ENCODE assay signal across 14 cellular contexts in genomic region chr1:31961536-31961935, GRCh38. TPM values are rescaled to one million over a fixed set of nuclear protein-coding genes. Genes with fewer than 3 reads are reported as not detected.
A peak's percentile ranks its signal among the peaks of the same experiment; 100 is the strongest.
DNase-seq lines count a peak whose midpoint lies in the region; ATAC-seq and TF ChIP-seq lines count a peak whose summit lies in the region.
"Had no signal": no experiment of that assay in that cellular context is flagged by ENCODE, and none has a peak within 500 bp of the region (broad histone marks: within the 10 kb centered on the region; RNA-seq: fewer than 3 reads in every experiment).

No MANE protein-coding gene starts in this region.

- no peaks in the 10 kb centered on the region for H3K79me2 ChIP-seq in osteoblast (ENCODE audit: insufficient read depth, low read length)

- H3K4me1 ChIP-seq in osteoblast (ENCODE audit: insufficient read depth, low read length) (peaks cover under 1% of the 10 kb centered on the region), aorta (ENCODE audit: control insufficient read depth in 1 of 2, insufficient read depth in 2 of 2, low read length in 2 of 2) (no peaks in the 10 kb centered on the region), stomach (peaks cover 14 to 51% (median 15%) of the 10 kb centered on the region in 4 donors)

- H3K27me3 ChIP-seq in osteoblast (ENCODE audit: insufficient read depth, low read length) (no peaks in the 10 kb centered on the region), aorta (ENCODE audit: control insufficient read depth in 1 of 2, insufficient read depth in 2 of 2, low read length in 1 of 2) (no peaks in the 10 kb centered on the region), stomach (no peaks in the 10 kb centered on the region)
- H3K27me3 ChIP-seq: brain microvascular endothelial cell, dorsolateral prefrontal cortex, vagina had no signal

- H2AFZ ChIP-seq in osteoblast (ENCODE audit: low read length): peak overlapping the region; percentile 54

- H3K4me3 Mint-ChIP-seq in activated CD4-positive, alpha-beta memory T cell treated with anti-CD3 and anti-CD28 coated beads, Interleukin-2, amount 10 ng/mL, durations not matched to agents 7 days and 5 days: no peak overlapping the region
- H3K4me3 Mint-ChIP-seq in activated CD4-positive, alpha-beta memory T cell treated with anti-CD3 and anti-CD28 coated beads for 36 hours: no peak overlapping the region

- H3K27ac Mint-ChIP-seq in activated CD4-positive, alpha-beta memory T cell treated with anti-CD3 and anti-CD28 coated beads, Interleukin-2, amount 10 ng/mL, durations not matched to agents 7 days and 5 days: peak overlapping the region; percentile 64
- H3K27ac Mint-ChIP-seq in activated CD4-positive, alpha-beta memory T cell treated with anti-CD3 and anti-CD28 coated beads for 36 hours: no peak overlapping the region
- peak overlapping the region; percentile 33 to 68 for H3K27ac Mint-ChIP-seq in activated naive CD4-positive, alpha-beta T cell treated with anti-CD3 and anti-CD28 coated beads, Interleukin-2, amount 50 U/mL, for 72 hours

- no peak overlapping the region for H3K4me3 ChIP-seq in osteoblast (ENCODE audit: insufficient read depth, low read length)
- H3K4me3 ChIP-seq in aorta (ENCODE audit: low read length in 2 of 2): no peak overlapping the region
- no peak overlapping the region for H3K4me3 ChIP-seq in stomach
- H3K4me3 ChIP-seq: dorsolateral prefrontal cortex, vagina had no signal

- intact Hi-C loops in activated CD4-positive, alpha-beta memory T cell treated with anti-CD3 and anti-CD28 coated beads for 36 hours (cut with micrococcal nuclease): loop anchor here (5.0 kb wide), 1 partner anchor 129 kb away; no protein-coding TSS in a partner anchor
- intact Hi-C loops in aorta (cut with DNase I): loop anchor here (5.0 to 10.0 kb wide), 4 partner anchors 34 to 297 kb away; partner anchors contain the start of gene SPOCD1 (in 1 of the 2)
- intact Hi-C loops in stomach (cut with DNase I; ENCODE audit: low total_unique reads): loop anchor here (10.0 kb wide), 1 partner anchor 147 kb away; the partner anchor contains the start of gene SPOCD1

- no peak for TF ChIP-seq POLR2A in stomach (IDR thresholded peaks at IDR 0.05)

- no peaks in the 10 kb centered on the region for H3K36me3 Mint-ChIP-seq in activated CD4-positive, alpha-beta memory T cell treated with anti-CD3 and anti-CD28 coated beads, Interleukin-2, amount 10 ng/mL, durations not matched to agents 7 days and 5 days (ENCODE audit: low read depth)
- no peaks in the 10 kb centered on the region for H3K36me3 Mint-ChIP-seq in activated CD4-positive, alpha-beta memory T cell treated with anti-CD3 and anti-CD28 coated beads for 36 hours
- H3K36me3 Mint-ChIP-seq in activated naive CD4-positive, alpha-beta T cell treated with anti-CD3 and anti-CD28 coated beads, Interleukin-2, amount 50 U/mL, for 72 hours: no peaks in the 10 kb centered on the region

- H3K4me2 ChIP-seq in osteoblast (ENCODE audit: insufficient read depth, low read length): no peak overlapping the region

- no peak for TF ChIP-seq CTCF in osteoblast (IDR thresholded peaks at IDR 0.05; ENCODE audit: extremely low read depth, low read depth, low read length)
- TF ChIP-seq CTCF in stomach (IDR thresholded peaks at IDR 0.05): no peak

- no peak for DNase-seq in activated CD4-positive, alpha-beta memory T cell treated with anti-CD3 and anti-CD28 coated beads, Interleukin-2, amount 10 ng/mL, durations not matched to agents 7 days and 5 days
- no peak for DNase-seq in activated CD4-positive, alpha-beta memory T cell treated with anti-CD3 and anti-CD28 coated beads for 36 hours
- no peak for DNase-seq in activated naive CD4-positive, alpha-beta T cell treated with anti-CD3 and anti-CD28 coated beads, Interleukin-2, amount 50 U/mL, for 72 hours (ENCODE audit: low spot score in 2 of 2)
- DNase-seq in osteoblast (ENCODE audit: insufficient read length, low spot score, missing footprints) (no peak), aorta (no peak), stomach (no peak), DMS 273 treated with DMSO at 0.1 percent for 48 hours (lab: John Stamatoyannopoulos, UW) (no peak)
- DNase-seq: brain microvascular endothelial cell, dorsolateral prefrontal cortex, left ventricle myocardium superior, MM.1S had no signal

- H3K36me3 ChIP-seq in KOPT-K1 (ENCODE audit: insufficient read depth, low read length): no peaks in the 10 kb centered on the region
- no peaks in the 10 kb centered on the region for H3K36me3 ChIP-seq in osteoblast (ENCODE audit: insufficient read depth, low read length)
- no peaks in the 10 kb centered on the region for H3K36me3 ChIP-seq in aorta (ENCODE audit: control insufficient read depth in 1 of 2, insufficient read depth in 2 of 2, low read length in 1 of 2)
- H3K36me3 ChIP-seq in stomach: no peaks in the 10 kb centered on the region
- H3K36me3 ChIP-seq: brain microvascular endothelial cell, vagina had no signal

- CTCF ChIA-PET in activated CD4-positive, alpha-beta memory T cell treated with anti-CD3 and anti-CD28 coated beads, Interleukin-2, amount 10 ng/mL, durations not matched to agents 7 days and 5 days (lab: Charles Lee): interaction anchor here (0.6 to 17.7 kb wide), 11 partner anchors 9 to 325 kb away, joined by 3 to 395 read pairs (median 7); partner anchors contain the start of genes PTP4A2 and SPOCD1
- CTCF ChIA-PET in activated CD4-positive, alpha-beta memory T cell treated with anti-CD3 and anti-CD28 coated beads for 36 hours (lab: Charles Lee): interaction anchor here (0.5 to 16.0 kb wide), 9 partner anchors 7 to 559 kb away, joined by 3 to 487 read pairs (median 3); partner anchors contain the start of genes PTP4A2 and SPOCD1

- no peaks in the 10 kb centered on the region for H3K9me3 ChIP-seq in KOPT-K1 (ENCODE audit: insufficient read depth, low read length, poor library complexity, severe bottlenecking)
- H3K9me3 ChIP-seq in osteoblast (ENCODE audit: low read depth, low read length): no peaks in the 10 kb centered on the region
- no peaks in the 10 kb centered on the region for H3K9me3 ChIP-seq in aorta (ENCODE audit: control insufficient read depth, low read length)
- no peaks in the 10 kb centered on the region for H3K9me3 ChIP-seq in stomach
- H3K9me3 ChIP-seq: vagina had no signal

- no peaks in the 10 kb centered on the region for H3K27me3 Mint-ChIP-seq in activated CD4-positive, alpha-beta memory T cell treated with anti-CD3 and anti-CD28 coated beads, Interleukin-2, amount 10 ng/mL, durations not matched to agents 7 days and 5 days
- no peaks in the 10 kb centered on the region for H3K27me3 Mint-ChIP-seq in activated CD4-positive, alpha-beta memory T cell treated with anti-CD3 and anti-CD28 coated beads for 36 hours

- POLR2A ChIA-PET in activated CD4-positive, alpha-beta memory T cell treated with anti-CD3 and anti-CD28 coated beads, Interleukin-2, amount 10 ng/mL, durations not matched to agents 7 days and 5 days (lab: Charles Lee): interaction anchor here (0.7 to 6.6 kb wide), 8 partner anchors 8 to 127 kb away, joined by 3 to 82 read pairs (median 6); partner anchors contain the start of gene PTP4A2
- POLR2A ChIA-PET in activated CD4-positive, alpha-beta memory T cell treated with anti-CD3 and anti-CD28 coated beads for 36 hours (lab: Charles Lee): interaction anchor here (1.7 kb wide), 1 partner anchor 29 kb away, joined by 4 read pairs; no protein-coding TSS in a partner anchor

- no peaks in the 10 kb centered on the region for H4K20me1 ChIP-seq in osteoblast (ENCODE audit: insufficient read depth, low read length)

- H3K9me3 Mint-ChIP-seq in activated CD4-positive, alpha-beta memory T cell treated with anti-CD3 and anti-CD28 coated beads, Interleukin-2, amount 10 ng/mL, durations not matched to agents 7 days and 5 days: no peaks in the 10 kb centered on the region
- H3K9me3 Mint-ChIP-seq in activated CD4-positive, alpha-beta memory T cell treated with anti-CD3 and anti-CD28 coated beads for 36 hours: no peaks in the 10 kb centered on the region
- no peaks in the 10 kb centered on the region for H3K9me3 Mint-ChIP-seq in activated naive CD4-positive, alpha-beta T cell treated with anti-CD3 and anti-CD28 coated beads, Interleukin-2, amount 50 U/mL, for 72 hours

- no peak for ATAC-seq in activated naive CD4-positive, alpha-beta T cell treated with anti-CD3 and anti-CD28 coated beads, Interleukin-2, amount 50 U/mL, for 72 hours
- no peak for ATAC-seq in aorta (ENCODE audit: low FRiP score)
- ATAC-seq: left ventricle myocardium superior, Right ventricle myocardium inferior had no signal

- H3K27ac ChIP-seq in KOPT-K1 (ENCODE audit: low read depth, low read length, poor library complexity, severe bottlenecking): peak overlapping the region; percentile 92
- no peak overlapping the region for H3K27ac ChIP-seq in osteoblast (ENCODE audit: low read depth, low read length)
- H3K27ac ChIP-seq in aorta (ENCODE audit: low read depth in 1 of 2, low read length in 2 of 2): no peak overlapping the region
- H3K27ac ChIP-seq in stomach: peak overlapping the region in 1 of 5 donors; percentile 36
- H3K27ac ChIP-seq: brain microvascular endothelial cell, dorsolateral prefrontal cortex, vagina had no signal

- 89 to 90% methylated on average over 8 of the region's 8 CpGs for WGBS in aorta, 2 donors
- WGBS in stomach, 5 donors: 74 to 82% (median 78%) methylated on average over 8 of the region's 8 CpGs

- no peak for TF ChIP-seq EP300 in stomach (IDR thresholded peaks at IDR 0.05)

- H3K4me1 Mint-ChIP-seq in activated CD4-positive, alpha-beta memory T cell treated with anti-CD3 and anti-CD28 coated beads, Interleukin-2, amount 10 ng/mL, durations not matched to agents 7 days and 5 days: peaks cover 71% of the 10 kb centered on the region
- peaks cover 46% of the 10 kb centered on the region for H3K4me1 Mint-ChIP-seq in activated CD4-positive, alpha-beta memory T cell treated with anti-CD3 and anti-CD28 coated beads for 36 hours (ENCODE audit: low read depth)

RNA-seq across cellular contexts. Expression of gene PTP4A2, which starts 23.4 kb away (rescaled TPM):
- total RNA-seq in activated CD4-positive, alpha-beta memory T cell treated with anti-CD3 and anti-CD28 coated beads, Interleukin-2, amount 10 ng/mL, durations not matched to agents 7 days and 5 days: 100 to 1,000 TPM; 337 to 349 TPM
- 100 to 1,000 TPM; 275 to 285 TPM for total RNA-seq in activated CD4-positive, alpha-beta memory T cell treated with anti-CD3 and anti-CD28 coated beads for 36 hours
- 100 to 1,000 TPM; 216 to 408 TPM for total RNA-seq in activated naive CD4-positive, alpha-beta T cell treated with anti-CD3 and anti-CD28 coated beads, Interleukin-2, amount 50 U/mL, for 72 hours
- total RNA-seq in osteoblast: 539 and 568 TPM in 2 replicates
- 100 to 1,000 TPM; 230 to 244 TPM for total RNA-seq in aorta
- polyA plus RNA-seq in aorta: 100 to 1,000 TPM in 1 of 2 donors, 10 to 100 TPM in 1; 72.0 to 147 TPM
- total RNA-seq in stomach: 100 to 1,000 TPM in 3 of 5 donors, 10 to 100 TPM in 2; 81.7 to 330 (median 218) TPM
- 100 to 1,000 TPM in 2 of 3 donors, 10 to 100 TPM in 1; 78.6 to 182 (median 153) TPM for polyA plus RNA-seq in stomach

RNA-seq across cellular contexts. Expression of gene KHDRBS1, which starts 52.1 kb away (rescaled TPM):
- total RNA-seq in activated CD4-positive, alpha-beta memory T cell treated with anti-CD3 and anti-CD28 coated beads, Interleukin-2, amount 10 ng/mL, durations not matched to agents 7 days and 5 days: 100 to 1,000 TPM; 168 to 169 TPM
- total RNA-seq in activated CD4-positive, alpha-beta memory T cell treated with anti-CD3 and anti-CD28 coated beads for 36 hours: 100 to 1,000 TPM; 200 to 203 TPM
- 100 to 1,000 TPM; 159 to 210 TPM for total RNA-seq in activated naive CD4-positive, alpha-beta T cell treated with anti-CD3 and anti-CD28 coated beads, Interleukin-2, amount 50 U/mL, for 72 hours
- 52.8 and 53.9 TPM in 2 replicates for total RNA-seq in osteoblast
- total RNA-seq in aorta: 10 to 100 TPM; 84.9 to 91.2 TPM
- polyA plus RNA-seq in aorta: 10 to 100 TPM; 57.0 to 61.8 TPM
- 10 to 100 TPM; 21.4 to 99.9 (median 76.9) TPM for total RNA-seq in stomach
- 10 to 100 TPM; 50.3 to 64.5 (median 53.6) TPM for polyA plus RNA-seq in stomach
